In the genomic region with DNA sequence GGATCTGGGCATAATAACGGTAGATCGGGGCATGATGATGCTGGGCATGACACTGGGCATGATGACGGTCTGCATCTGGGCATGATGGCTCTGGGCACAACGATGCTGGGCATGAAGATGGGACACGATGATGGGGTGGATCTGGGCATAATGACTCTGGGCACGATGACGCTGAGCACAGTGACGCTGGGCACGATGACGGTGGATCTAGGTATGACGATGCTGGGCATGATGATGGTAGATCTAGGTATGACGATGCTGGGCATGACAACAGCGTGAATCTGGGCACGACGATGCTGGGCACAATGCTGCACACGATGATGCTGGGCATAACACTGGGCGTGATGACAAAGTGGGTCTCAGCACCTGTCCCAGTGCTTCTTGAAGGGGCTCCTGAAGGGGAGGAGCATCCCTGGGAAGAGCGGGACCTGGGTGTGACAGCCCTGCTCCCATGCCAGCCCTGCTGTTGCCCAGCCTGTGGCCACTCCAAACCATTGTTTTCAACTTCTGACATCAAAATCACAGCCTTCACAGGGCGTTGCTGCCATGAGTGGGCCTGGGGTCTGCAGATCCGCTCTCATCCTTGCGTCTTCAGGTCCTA, we compare ENCODE assay signal across 1 cellular context.
TF ChIP-seq lines count a peak whose summit lies in the region.

No MANE protein-coding gene starts in this region.

TF ChIP-seq in IMR-90, 13 proteins besides CTCF, POLR2A, EP300 and RAD21 (continued from another document):
- no peak for TF ChIP-seq RFX5 (IDR thresholded peaks at IDR 0.05; ENCODE audit: low read depth, low read length)
- TF ChIP-seq RCOR1 (IDR thresholded peaks at IDR 0.05; ENCODE audit: insufficient replicate concordance, low read length) = no peak
- no peak for TF ChIP-seq BHLHE40 (IDR thresholded peaks at IDR 0.05; ENCODE audit: low read depth, low read length)
- no peak for TF ChIP-seq CHD1 (IDR thresholded peaks at IDR 0.05; ENCODE audit: low read depth, low read length)
TF ChIP-seq in IMR-90: peak in this region for 0.
